In the genomic region with DNA sequence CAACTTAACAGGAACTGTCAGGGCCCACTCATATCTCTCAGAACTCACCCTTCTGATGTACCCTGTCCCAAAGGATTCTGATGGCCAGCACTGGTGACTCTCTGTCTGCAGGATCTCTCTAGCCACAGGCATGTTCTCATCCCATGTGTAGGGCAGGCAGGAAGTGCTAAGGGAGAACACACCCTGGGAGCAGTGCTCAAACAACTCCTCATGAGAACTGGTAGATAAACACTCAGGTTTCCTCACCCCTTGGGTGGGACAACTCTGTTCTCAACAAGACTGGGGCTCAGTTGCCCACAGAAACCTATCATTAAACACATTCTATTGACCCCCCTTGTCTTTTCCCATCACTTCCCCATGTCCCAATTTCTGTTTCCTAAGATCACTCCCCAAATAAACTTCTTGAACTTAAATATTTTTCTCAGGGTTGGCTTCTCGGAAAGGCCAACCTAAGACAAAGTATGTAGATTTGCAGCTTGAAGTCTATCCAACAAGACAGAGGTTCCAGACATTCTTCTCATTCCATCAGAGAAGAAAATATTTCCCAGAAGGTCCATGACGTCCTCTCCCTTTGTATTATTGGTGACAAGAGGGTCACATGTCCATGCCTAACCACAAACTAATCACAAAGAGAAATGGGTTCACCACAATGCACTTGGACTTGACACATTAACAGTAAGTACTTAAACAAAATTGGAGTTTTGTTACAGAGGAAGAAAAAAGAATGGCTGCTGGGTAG, we compare ENCODE assay signal across 14 cellular contexts.
DNase-seq lines count a peak whose midpoint lies in the region; ATAC-seq and TF ChIP-seq lines count a peak whose summit lies in the region.
"Had no signal": no experiment of that assay in that cellular context is flagged by ENCODE, and none has a peak within 500 bp of the region (broad histone marks: within the 10 kb centered on the region; RNA-seq: fewer than 3 reads in every experiment).

No MANE protein-coding gene starts in this region.

- ATAC-seq in GM19328 (IDR thresholded peaks at IDR 0.05; ENCODE audit: unreplicated experiment): no peak
- ATAC-seq in GM19397 (IDR thresholded peaks at IDR 0.05; ENCODE audit: unreplicated experiment): no peak
- ATAC-seq: activated CD8-positive, alpha-beta memory T cell treated with anti-CD3 and anti-CD28 coated beads, Interleukin-2, amount 10 ng/mL, durations not matched to agents 7 days and 5 days; stimulated activated effector memory CD8-positive, alpha-beta T cell treated with anti-CD3 and anti-CD28 coated beads, Interleukin-12 subunit alpha, Interleukin-12 subunit beta, amount 100 ng/mL, for 72 hours had no signal

- DNase-seq in MCF 10A (ENCODE audit: unreplicated experiment): peak; percentile 57
- DNase-seq in breast epithelium (ENCODE audit: low spot score in 2 of 2): no peak
- peak; percentile 98 for DNase-seq in astrocyte of the cerebellum (ENCODE audit: low read depth)
- peak; percentile 90 for DNase-seq in kidney tubule cell (ENCODE audit: low spot score)
- DNase-seq in GM19240 (ENCODE audit: insufficient read length, low spot score): no peak
- no peak for DNase-seq in NCI-H69 (lab: John Stamatoyannopoulos, UW)
- DNase-seq: 8988T; activated CD8-positive, alpha-beta memory T cell treated with anti-CD3 and anti-CD28 coated beads, Interleukin-2, amount 10 ng/mL, durations not matched to agents 7 days and 5 days; amygdala; NCI-H1930; T1000 had no signal

- no peak for TF ChIP-seq CTCF in MCF 10A (IDR thresholded peaks at IDR 0.05; ENCODE audit: unreplicated experiment)
- TF ChIP-seq CTCF in breast epithelium (IDR thresholded peaks at IDR 0.05): no peak
- no peak for TF ChIP-seq CTCF in astrocyte of the cerebellum (IDR thresholded peaks at IDR 0.05; ENCODE audit: low read depth, low read length, missing control alignments)

- intact Hi-C loops in MCF 10A (cut with micrococcal nuclease): no loop called here
- intact Hi-C loops in breast epithelium (cut with DNase I; ENCODE audit: low total_unique reads): no loop called here

- peak overlapping the region; percentile 69 for H3K27ac Mint-ChIP-seq in MCF 10A (ENCODE audit: low read depth, unreplicated experiment)
- H3K27ac Mint-ChIP-seq: activated CD8-positive, alpha-beta memory T cell treated with anti-CD3 and anti-CD28 coated beads, Interleukin-2, amount 10 ng/mL, durations not matched to agents 7 days and 5 days; stimulated activated effector memory CD8-positive, alpha-beta T cell treated with anti-CD3 and anti-CD28 coated beads, Interleukin-12 subunit alpha, Interleukin-12 subunit beta, amount 100 ng/mL, for 72 hours had no signal

- BruUV-seq in MCF 10A (replicated peaks; lab: Mats Ljungman, UMichigan): no TSS peak

- no peaks in the 10 kb centered on the region for H3K27me3 ChIP-seq in breast epithelium

- H3K4me3 Mint-ChIP-seq in MCF 10A (ENCODE audit: unreplicated experiment): peak overlapping the region; percentile 1
- H3K4me3 Mint-ChIP-seq: activated CD8-positive, alpha-beta memory T cell treated with anti-CD3 and anti-CD28 coated beads, Interleukin-2, amount 10 ng/mL, durations not matched to agents 7 days and 5 days; stimulated activated effector memory CD8-positive, alpha-beta T cell treated with anti-CD3 and anti-CD28 coated beads, Interleukin-12 subunit alpha, Interleukin-12 subunit beta, amount 100 ng/mL, for 72 hours had no signal

- H3K27ac ChIP-seq in breast epithelium: no peak overlapping the region

- no peak for TF ChIP-seq POLR2A in breast epithelium (IDR thresholded peaks at IDR 0.05)

- H3K4me1 Mint-ChIP-seq in MCF 10A (ENCODE audit: insufficient read depth, unreplicated experiment): peaks cover 41% of the 10 kb centered on the region
- H3K4me1 Mint-ChIP-seq: activated CD8-positive, alpha-beta memory T cell treated with anti-CD3 and anti-CD28 coated beads, Interleukin-2, amount 10 ng/mL, durations not matched to agents 7 days and 5 days; stimulated activated effector memory CD8-positive, alpha-beta T cell treated with anti-CD3 and anti-CD28 coated beads, Interleukin-12 subunit alpha, Interleukin-12 subunit beta, amount 100 ng/mL, for 72 hours had no signal

- no peaks in the 10 kb centered on the region for H3K9me3 ChIP-seq in breast epithelium

- no peaks in the 10 kb centered on the region for H3K36me3 ChIP-seq in breast epithelium

- in situ Hi-C loops in astrocyte of the cerebellum (cut with HindIII; ENCODE audit: low sequenced_read_pairs): no loop called here

- CTCF ChIA-PET in MCF 10A (lab: Yijun Ruan, JAX): no interaction called here

- H3K36me3 Mint-ChIP-seq in MCF 10A (ENCODE audit: insufficient read depth, unreplicated experiment): no peaks in the 10 kb centered on the region
- H3K36me3 Mint-ChIP-seq: activated CD8-positive, alpha-beta memory T cell treated with anti-CD3 and anti-CD28 coated beads, Interleukin-2, amount 10 ng/mL, durations not matched to agents 7 days and 5 days; stimulated activated effector memory CD8-positive, alpha-beta T cell treated with anti-CD3 and anti-CD28 coated beads, Interleukin-12 subunit alpha, Interleukin-12 subunit beta, amount 100 ng/mL, for 72 hours had no signal

- POLR2A ChIA-PET in MCF 10A (lab: Yijun Ruan, JAX): no interaction called here

- no peaks in the 10 kb centered on the region for H3K27me3 Mint-ChIP-seq in MCF 10A (ENCODE audit: insufficient read depth, unreplicated experiment)
- H3K27me3 Mint-ChIP-seq: activated CD8-positive, alpha-beta memory T cell treated with anti-CD3 and anti-CD28 coated beads, Interleukin-2, amount 10 ng/mL, durations not matched to agents 7 days and 5 days had no signal

- no peaks in the 10 kb centered on the region for H3K4me1 ChIP-seq in breast epithelium

- no peaks in the 10 kb centered on the region for H3K9me3 Mint-ChIP-seq in MCF 10A (ENCODE audit: unreplicated experiment)
- H3K9me3 Mint-ChIP-seq: stimulated activated effector memory CD8-positive, alpha-beta T cell treated with anti-CD3 and anti-CD28 coated beads, Interleukin-12 subunit alpha, Interleukin-12 subunit beta, amount 100 ng/mL, for 72 hours had no signal

- H3K4me3 ChIP-seq in breast epithelium (no peak overlapping the region), astrocyte of the cerebellum (ENCODE audit: low read depth, low read length) (no peak overlapping the region)

Comparison
In these comparisons a context has a peak if more than half of its experiments do, and no peak if none do; other contexts are left out.
1. DNase-seq: peak in MCF 10A (single experiment), astrocyte of the cerebellum (single experiment) and kidney tubule cell (single experiment); none in breast epithelium (0 of 2), GM19240 (single experiment) and NCI-H69 (single experiment).